14 cellular contexts compared by ENCODE assay signal in genomic region chr2:9665903-9666302, GRCh38. TPM values are rescaled to one million over a fixed set of nuclear protein-coding genes. Genes with fewer than 3 reads are reported as not detected.
A peak's percentile ranks its signal among the peaks of the same experiment; 100 is the strongest.
DNase-seq lines count a peak whose midpoint lies in the region; ATAC-seq lines count a peak whose summit lies in the region.
"Had no signal": no experiment of that assay in that cellular context is flagged by ENCODE, and none has a peak within 500 bp of the region (broad histone marks: within the 10 kb centered on the region; RNA-seq: fewer than 3 reads in every experiment).

No MANE protein-coding gene starts in this region.

- H3K36me3 Mint-ChIP-seq in activated CD8-positive, alpha-beta memory T cell treated with anti-CD3 and anti-CD28 coated beads, Interleukin-2, amount 10 ng/mL, durations not matched to agents 7 days and 5 days, result peaks cover 2% of the 10 kb centered on the region
- H3K36me3 Mint-ChIP-seq: activated naive CD4-positive, alpha-beta T cell treated with anti-CD3 and anti-CD28 coated beads, Interleukin-2, amount 50 U/mL, for 24 hours had no signal

- H3K9me2 ChIP-seq in GM23248 (ENCODE audit: insufficient read depth), result no peaks in the 10 kb centered on the region

- no peak for ATAC-seq in activated CD8-positive, alpha-beta memory T cell treated with anti-CD3 and anti-CD28 coated beads, Interleukin-2, amount 10 ng/mL, durations not matched to agents 7 days and 5 days
- ATAC-seq in GM21515 (IDR thresholded peaks at IDR 0.05; ENCODE audit: unreplicated experiment) (no peak), HG02885 (IDR thresholded peaks at IDR 0.05; ENCODE audit: poor library complexity, unreplicated experiment) (no peak)

- 0 out of 2 replicates have a peak, but pooled peaks cover 12% of the 10 kb centered on the region for H3F3A ChIP-seq in GM23248 (ENCODE audit: insufficient read depth)

- no peak overlapping the region for H2AFZ ChIP-seq in GM23248

- peak; percentile 92 for DNase-seq in A172 (ENCODE audit: low spot score)
- peak; percentile 97 for DNase-seq in GM23248
- DNase-seq in T1000 (lab: John Stamatoyannopoulos, UW), result peak; percentile 64
- DNase-seq in fibroblast of peridontal ligament (ENCODE audit: extremely low read depth), result peak; percentile 75
- no peak for DNase-seq in activated CD4-positive, alpha-beta T cell treated with anti-CD3 and anti-CD28 coated beads, Interleukin-2, amount 50 U/mL, for 4 hours
- DNase-seq in activated CD8-positive, alpha-beta memory T cell treated with anti-CD3 and anti-CD28 coated beads, Interleukin-2, amount 10 ng/mL, durations not matched to agents 7 days and 5 days, result no peak
- DNase-seq: activated CD8-positive, alpha-beta memory T cell treated with anti-CD3 and anti-CD28 coated beads, Interleukin-2, amount 50 U/mL, for 4 hours; cortex of kidney; esophagus squamous epithelium; NCI-H2171 had no signal

- CTCF ChIA-PET in activated CD8-positive, alpha-beta memory T cell treated with anti-CD3 and anti-CD28 coated beads, Interleukin-2, amount 10 ng/mL, durations not matched to agents 7 days and 5 days (lab: Charles Lee), result no interaction called here

- no peaks in the 10 kb centered on the region for H3K27me3 ChIP-seq in GM23248 (replicated peaks; ENCODE audit: insufficient read depth)

- H3K27me3 Mint-ChIP-seq in activated CD8-positive, alpha-beta memory T cell treated with anti-CD3 and anti-CD28 coated beads, Interleukin-2, amount 10 ng/mL, durations not matched to agents 7 days and 5 days, result peaks cover 8% of the 10 kb centered on the region
- H3K27me3 Mint-ChIP-seq: activated naive CD4-positive, alpha-beta T cell treated with anti-CD3 and anti-CD28 coated beads, Interleukin-2, amount 50 U/mL, for 24 hours had no signal

- no peaks in the 10 kb centered on the region for H3K9me3 Mint-ChIP-seq in activated CD8-positive, alpha-beta memory T cell treated with anti-CD3 and anti-CD28 coated beads, Interleukin-2, amount 10 ng/mL, durations not matched to agents 7 days and 5 days (ENCODE audit: low read depth)
- H3K9me3 Mint-ChIP-seq: activated naive CD4-positive, alpha-beta T cell treated with anti-CD3 and anti-CD28 coated beads, Interleukin-2, amount 50 U/mL, for 24 hours had no signal

- H4K20me1 ChIP-seq in GM23248 (ENCODE audit: insufficient read depth), result no peaks in the 10 kb centered on the region

- peak overlapping the region; percentile 46 for H3K4me2 ChIP-seq in GM23248 (ENCODE audit: unreplicated experiment)

- no peak overlapping the region for H3K27ac Mint-ChIP-seq in activated CD8-positive, alpha-beta memory T cell treated with anti-CD3 and anti-CD28 coated beads, Interleukin-2, amount 10 ng/mL, durations not matched to agents 7 days and 5 days
- H3K27ac Mint-ChIP-seq: activated naive CD4-positive, alpha-beta T cell treated with anti-CD3 and anti-CD28 coated beads, Interleukin-2, amount 50 U/mL, for 24 hours had no signal

- peaks cover 24% of the 10 kb centered on the region for H3K4me1 ChIP-seq in GM23248 (ENCODE audit: insufficient read depth)

- peak overlapping the region; percentile 81 for H3K27ac ChIP-seq in GM23248
- H3K27ac ChIP-seq: esophagus squamous epithelium, neutrophil had no signal

- no peaks in the 10 kb centered on the region for H3K79me2 ChIP-seq in GM23248 (ENCODE audit: insufficient read depth)

- H3K4me1 Mint-ChIP-seq in activated CD8-positive, alpha-beta memory T cell treated with anti-CD3 and anti-CD28 coated beads, Interleukin-2, amount 10 ng/mL, durations not matched to agents 7 days and 5 days, result peaks cover 27% of the 10 kb centered on the region
- H3K4me1 Mint-ChIP-seq: activated naive CD4-positive, alpha-beta T cell treated with anti-CD3 and anti-CD28 coated beads, Interleukin-2, amount 50 U/mL, for 24 hours had no signal

- H3K9me3 ChIP-seq in GM23248 (ENCODE audit: low read depth), result no peaks in the 10 kb centered on the region
- H3K9me3 ChIP-seq: esophagus squamous epithelium, neutrophil had no signal

- H3K36me3 ChIP-seq in GM23248 (ENCODE audit: low read depth), result no peaks in the 10 kb centered on the region
- H3K36me3 ChIP-seq: esophagus squamous epithelium, neutrophil had no signal

- H3K9ac ChIP-seq in GM23248, result peak overlapping the region; percentile 49

- WGBS in GM23248 (ENCODE audit: low coverage in 1 of 2, low lambda C conversion rate in 2 of 2, missing lambda C conversion rate in 2 of 2), 2 experiments, result 38 to 39% methylated on average over 10 of the region's 10 CpGs

- no peak overlapping the region for H3K4me3 Mint-ChIP-seq in activated CD8-positive, alpha-beta memory T cell treated with anti-CD3 and anti-CD28 coated beads, Interleukin-2, amount 10 ng/mL, durations not matched to agents 7 days and 5 days
- H3K4me3 Mint-ChIP-seq: activated naive CD4-positive, alpha-beta T cell treated with anti-CD3 and anti-CD28 coated beads, Interleukin-2, amount 50 U/mL, for 24 hours had no signal

- no peak overlapping the region for H3K4me3 ChIP-seq in GM23248
- H3K4me3 ChIP-seq: esophagus squamous epithelium had no signal

- in situ Hi-C loops in GM23248 (cut with MboI), result no loop called here

RNA-seq across cellular contexts. Expression of gene YWHAQ, which starts 35.1 kb away (rescaled TPM):
- 746 and 807 TPM in 2 replicates for total RNA-seq in A172 (2014; rRNA removed; shearing (Covaris generic))
- total RNA-seq in GM23248 (2014; rRNA removed; shearing (Covaris generic)), result 397 and 400 TPM in 2 replicates
- polyA plus RNA-seq in GM23248 (2016; fragmentation: Nextera tagmentation; extraction: Ambion mirVana), result 694 and 728 TPM in 2 replicates
- total RNA-seq in activated CD8-positive, alpha-beta memory T cell treated with anti-CD3 and anti-CD28 coated beads, Interleukin-2, amount 10 ng/mL, durations not matched to agents 7 days and 5 days, result 100 to 1,000 TPM; 300 to 316 TPM

Comparison
In these comparisons a context has a peak if more than half of its experiments do, and no peak if none do; other contexts are left out.
1. DNase-seq: peak in A172 (single experiment), GM23248 (single experiment), T1000 (single experiment) and fibroblast of peridontal ligament (single experiment); none in activated CD4-positive, alpha-beta T cell treated with anti-CD3 and anti-CD28 coated beads, Interleukin-2, amount 50 U/mL, for 4 hours (0 of 2) and activated CD8-positive, alpha-beta memory T cell treated with anti-CD3 and anti-CD28 coated beads, Interleukin-2, amount 10 ng/mL, durations not matched to agents 7 days and 5 days (single experiment).